In genomic region chr10:12720217-12720981, GRCh38 we compare ENCODE assay signal across 1 cellular context.
TF ChIP-seq lines count a peak whose summit lies in the region.

No MANE protein-coding gene starts in this region.

TF ChIP-seq in HEK293, 187 proteins besides CTCF, POLR2A, EP300 and RAD21 (continued from another document and continues in another):
- TF ChIP-seq ZEB2 (tag by site-specific recombination; IDR thresholded peaks at IDR 0.05) (peak; percentile 99), ZNF214 (tag by site-specific recombination; IDR thresholded peaks at IDR 0.05; ENCODE audit: borderline replicate concordance) (no peak; the same call in 1 of the 2 replicates), ZNF2 (tag by site-specific recombination; IDR thresholded peaks at IDR 0.05) (peak; percentile 79), ZNF629 (tag by site-specific recombination; IDR thresholded peaks at IDR 0.05) (peak; percentile 98), ZNF610 (tag by site-specific recombination; IDR thresholded peaks at IDR 0.05; ENCODE audit: borderline replicate concordance) (0 out of 2 replicates have a peak, but pooled peaks have one; percentile 31), SCRT2 (tag by site-specific recombination; IDR thresholded peaks at IDR 0.05) (peak; percentile 94), ZNF792 (tag by site-specific recombination; IDR thresholded peaks at IDR 0.05) (no peak), ZNF513 (tag by site-specific recombination; IDR thresholded peaks at IDR 0.05) (peak; percentile 40), EGR2 (tag by site-specific recombination; IDR thresholded peaks at IDR 0.05; ENCODE audit: low read depth) (peak; percentile 89), ZNF362 (tag by site-specific recombination; IDR thresholded peaks at IDR 0.05) (no peak; the same call in 1 of the 2 replicates), OVOL3 (tag by site-specific recombination; IDR thresholded peaks at IDR 0.05) (peak; percentile 92), BCL11B (tag by site-specific recombination; IDR thresholded peaks at IDR 0.05; ENCODE audit: low read depth) (0 out of 2 replicates have a peak, but pooled peaks have one; percentile 69), ZNF274 (IDR thresholded peaks at IDR 0.05; ENCODE audit: low read length) (no peak), ZNF274 (tag by site-specific recombination; IDR thresholded peaks at IDR 0.05; ENCODE audit: borderline replicate concordance) (no peak), ZNF521 (tag by site-specific recombination; IDR thresholded peaks at IDR 0.05) (no peak), TCF7L2 (IDR thresholded peaks at IDR 0.05; ENCODE audit: borderline replicate concordance, low read depth, low read length) (peak; percentile 52; the same call in 1 of the 2 replicates), BCL11A (tag by site-specific recombination; IDR thresholded peaks at IDR 0.05; ENCODE audit: low read depth) (peak; percentile 92), GFI1B (tag by site-specific recombination; IDR thresholded peaks at IDR 0.05) (peak; percentile 99), ZNF248 (tag by site-specific recombination; IDR thresholded peaks at IDR 0.05) (no peak), ZNF114 (tag by site-specific recombination; IDR thresholded peaks at IDR 0.05) (no peak), ZNF549 (tag by site-specific recombination; IDR thresholded peaks at IDR 0.05) (no peak), PATZ1 (tag by site-specific recombination; IDR thresholded peaks at IDR 0.05) (peak; percentile 65), ZNF571 (tag by site-specific recombination; IDR thresholded peaks at IDR 0.05) (no peak), SP7 (tag by site-specific recombination; IDR thresholded peaks at IDR 0.05) (peak; percentile 98), PRDM1 (tag by site-specific recombination; IDR thresholded peaks at IDR 0.05) (peak; percentile 56), ZSCAN23 (tag by site-specific recombination; IDR thresholded peaks at IDR 0.05) (peak; percentile 97), ZNF10 (tag by site-specific recombination; IDR thresholded peaks at IDR 0.05) (0 out of 2 replicates have a peak, but pooled peaks have one; percentile 53), MZF1 (tag by site-specific recombination; IDR thresholded peaks at IDR 0.05; ENCODE audit: borderline replicate concordance) (peak; percentile 35; the same call in 1 of the 2 replicates), ZNF623 (tag by site-specific recombination; IDR thresholded peaks at IDR 0.05) (0 out of 2 replicates have a peak, but pooled peaks have one; percentile 35), ZNF843 (tag by site-specific recombination; IDR thresholded peaks at IDR 0.05) (peak; percentile 99), ZNF19 (tag by site-specific recombination; IDR thresholded peaks at IDR 0.05; ENCODE audit: low read depth) (no peak), ZNF138 (tag by site-specific recombination; IDR thresholded peaks at IDR 0.05; ENCODE audit: borderline replicate concordance) (no peak), GLIS1 (tag by site-specific recombination; IDR thresholded peaks at IDR 0.05) (peak; percentile 68), ZNF302 (tag by site-specific recombination; IDR thresholded peaks at IDR 0.05; ENCODE audit: low read depth) (no peak), ZFHX2 (tag by site-specific recombination; conservative IDR thresholded peaks at IDR 0.05) (peak; percentile 91), ZNF366 (tag by site-specific recombination; conservative IDR thresholded peaks at IDR 0.05) (peak; percentile 95), ZNF423 (tag by site-specific recombination; IDR thresholded peaks at IDR 0.05) (no peak), KLF16 (tag by site-specific recombination; IDR thresholded peaks at IDR 0.05) (no peak), ZBTB1 (tag by site-specific recombination; IDR thresholded peaks at IDR 0.05) (peak; percentile 95), ZNF404 (tag by site-specific recombination; IDR thresholded peaks at IDR 0.05) (no peak), ZNF704 (tag by site-specific recombination; IDR thresholded peaks at IDR 0.05) (no peak), ZNF473 (tag by site-specific recombination; IDR thresholded peaks at IDR 0.05) (no peak), KLF1 (tag by site-specific recombination; IDR thresholded peaks at IDR 0.05) (peak; percentile 49), ZNF530 (tag by site-specific recombination; IDR thresholded peaks at IDR 0.05; ENCODE audit: low read depth) (no peak), ZFP69B (tag by site-specific recombination; IDR thresholded peaks at IDR 0.05) (peak; percentile 67; the same call in 1 of the 2 replicates), ATF2 (tag by site-specific recombination; IDR thresholded peaks at IDR 0.05; ENCODE audit: low read depth) (peak; percentile 90), ZNF394 (tag by site-specific recombination; IDR thresholded peaks at IDR 0.05; ENCODE audit: borderline replicate concordance) (peak; percentile 76; the same call in 1 of the 2 replicates), ZIC2 (tag by site-specific recombination; IDR thresholded peaks at IDR 0.05) (no peak), ZNF24 (tag by site-specific recombination; IDR thresholded peaks at IDR 0.05) (peak; percentile 96), HOXC10 (CRISPR knock-in tag; IDR thresholded peaks at IDR 0.05) (no peak), ZNF501 (tag by site-specific recombination; IDR thresholded peaks at IDR 0.05) (peak; percentile 92), ZFP37 (tag by site-specific recombination; IDR thresholded peaks at IDR 0.05) (peak; percentile 71; the same call in 1 of the 2 replicates), KLF8 (tag by site-specific recombination; IDR thresholded peaks at IDR 0.05) (peak; percentile 91), ZNF514 (tag by site-specific recombination; IDR thresholded peaks at IDR 0.05) (no peak), ZNF624 (tag by site-specific recombination; IDR thresholded peaks at IDR 0.05) (no peak), ZSCAN16 (tag by site-specific recombination; IDR thresholded peaks at IDR 0.05) (no peak), YY2 (tag by site-specific recombination; IDR thresholded peaks at IDR 0.05) (no peak), FEZF1 (tag by site-specific recombination; IDR thresholded peaks at IDR 0.05) (peak; percentile 94), ZNF510 (tag by site-specific recombination; IDR thresholded peaks at IDR 0.05; ENCODE audit: insufficient replicate concordance) (no peak), ZBTB21 (tag by site-specific recombination; IDR thresholded peaks at IDR 0.05) (peak; percentile 95), ZNF692 (tag by site-specific recombination; IDR thresholded peaks at IDR 0.05) (peak; percentile 93), INSM2 (tag by site-specific recombination; IDR thresholded peaks at IDR 0.05) (peak; percentile 99), ZBTB48 (tag by site-specific recombination; IDR thresholded peaks at IDR 0.05) (peak; percentile 52; the same call in 1 of the 2 replicates), SP3 (tag by site-specific recombination; IDR thresholded peaks at IDR 0.05) (peak; percentile 44; the same call in 1 of the 2 replicates), ZNF266 (tag by site-specific recombination; IDR thresholded peaks at IDR 0.05; ENCODE audit: low read depth) (no peak), MEIS1 (CRISPR knock-in tag; IDR thresholded peaks at IDR 0.05; ENCODE audit: borderline replicate concordance) (0 out of 2 replicates have a peak, but pooled peaks have one; percentile 50)
